In the genomic region with DNA sequence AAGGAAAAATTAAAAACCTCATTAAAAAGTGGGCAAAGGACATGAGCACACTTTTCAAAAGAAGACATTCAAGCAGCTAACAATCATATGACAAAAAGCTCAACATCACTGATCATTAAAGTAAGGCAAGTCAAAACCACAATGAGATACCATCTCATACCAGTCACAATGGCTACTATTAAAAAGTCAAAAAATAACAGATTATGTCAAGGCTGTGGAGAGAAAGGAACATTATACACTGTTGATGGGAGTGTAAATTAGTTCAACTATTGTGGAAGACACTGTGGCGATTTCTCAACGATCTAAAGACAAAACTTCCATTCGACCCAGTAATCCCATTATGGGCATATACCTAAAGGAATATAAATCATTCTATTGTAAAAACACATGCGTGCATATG, we compare ENCODE assay signal across 28 cellular contexts.
"Had no signal": no experiment of that assay in that cellular context is flagged by ENCODE, and none has a peak within 500 bp of the region (broad histone marks: within the 10 kb centered on the region; RNA-seq: fewer than 3 reads in every experiment).

No MANE protein-coding gene starts in this region.

- H3K36me3 ChIP-seq: stomach, suprapubic skin, thoracic aorta, thyroid gland, tibial artery, tibial nerve, transverse colon, upper lobe of left lung, uterus, vagina had no signal

- DNase-seq: stimulated activated CD4-positive, alpha-beta T cell treated with anti-CD3 and anti-CD28 coated beads, Interleukin-2, amount 100 ng/mL, for 48 hours; stimulated activated CD4-positive, alpha-beta T cell treated with anti-CD3 and anti-CD28 coated beads, Interleukin-4, amount 100 ng/mL, for 1 hour; stimulated activated CD4-positive, alpha-beta T cell treated with anti-CD3 and anti-CD28 coated beads, Interleukin-4, amount 100 ng/mL, for 24 hours; stimulated activated CD4-positive, alpha-beta T cell treated with anti-CD3 and anti-CD28 coated beads, Interleukin-4, amount 100 ng/mL, for 4 hours; stimulated activated CD8-positive, alpha-beta memory T cell treated with anti-CD3 and anti-CD28 coated beads, Interleukin-4, amount 100 ng/mL, for 48 hours; stimulated activated naive B cell treated with anti-CD40 and anti-IgM and Interleukin-4, amounts not matched to agents 10 μg/mL and 1 μg/mL and 100 μg/mL, for 72 hours; stimulated activated naive CD4-positive, alpha-beta T cell; stimulated activated naive CD4-positive, alpha-beta T cell treated with Interleukin-2 at 50 U/mL for 16 hours; stimulated activated naive CD8-positive, alpha-beta T cell treated with anti-CD3 and anti-CD28 coated beads, Interleukin-15, amount 100 ng/mL, for 72 hours; stimulated activated naive CD8-positive, alpha-beta T cell treated with anti-CD3 and anti-CD28 coated beads, Interleukin-15, Interleukin-2, amounts not matched to agents 100 U/mL and 50 U/mL, for 24 hours; stomach; substantia nigra; testis; thyroid gland; tibial artery; transverse colon; trophoblast cell; upper lobe of left lung; uterus had no signal

- ATAC-seq: stimulated activated effector memory CD8-positive, alpha-beta T cell treated with anti-CD3 and anti-CD28 coated beads, Interleukin-12 subunit alpha, Interleukin-12 subunit beta, amount 100 ng/mL, for 72 hours; stimulated activated memory B cell treated with anti-CD40 and anti-IgM and Interleukin-4, amounts not matched to agents 10 μg/mL and 1 μg/mL and 100 μg/mL, for 72 hours; stimulated activated naive B cell treated with anti-CD40 and anti-IgM and Interleukin-4, amounts not matched to agents 10 μg/mL and 1 μg/mL and 100 μg/mL, for 72 hours; stimulated activated naive CD8-positive, alpha-beta T cell treated with anti-CD3 and anti-CD28 coated beads, Interleukin-15, amount 100 ng/mL, for 72 hours; stimulated activated naive CD8-positive, alpha-beta T cell treated with anti-CD3 and anti-CD28 coated beads, Interleukin-15, Interleukin-2, amounts not matched to agents 100 U/mL and 50 U/mL, for 24 hours had no signal

- H3K27me3 ChIP-seq: stomach, suprapubic skin, testis, thyroid gland, tibial artery, tibial nerve, transverse colon, upper lobe of left lung, uterus, vagina had no signal

- FAIRE-seq: urothelium cell line had no signal

- H3K36me3 Mint-ChIP-seq: stimulated activated effector memory CD8-positive, alpha-beta T cell treated with anti-CD3 and anti-CD28 coated beads, Interleukin-12 subunit alpha, Interleukin-12 subunit beta, amount 100 ng/mL, for 72 hours; type B pancreatic cell had no signal

- H3K4me1 Mint-ChIP-seq: stimulated activated effector memory CD8-positive, alpha-beta T cell treated with anti-CD3 and anti-CD28 coated beads, Interleukin-12 subunit alpha, Interleukin-12 subunit beta, amount 100 ng/mL, for 72 hours; stimulated activated memory B cell treated with anti-CD40 and anti-IgM and Interleukin-4, amounts not matched to agents 10 μg/mL and 1 μg/mL and 100 μg/mL, for 72 hours; stimulated activated naive B cell treated with anti-CD40 and anti-IgM and Interleukin-4, amounts not matched to agents 10 μg/mL and 1 μg/mL and 100 μg/mL, for 72 hours; stimulated activated naive CD8-positive, alpha-beta T cell treated with anti-CD3 and anti-CD28 coated beads, Interleukin-15, amount 100 ng/mL, for 72 hours had no signal

- H3K4me3 Mint-ChIP-seq: stimulated activated effector memory CD8-positive, alpha-beta T cell treated with anti-CD3 and anti-CD28 coated beads, Interleukin-12 subunit alpha, Interleukin-12 subunit beta, amount 100 ng/mL, for 72 hours; stimulated activated memory B cell treated with anti-CD40 and anti-IgM and Interleukin-4, amounts not matched to agents 10 μg/mL and 1 μg/mL and 100 μg/mL, for 72 hours; stimulated activated naive B cell treated with anti-CD40 and anti-IgM and Interleukin-4, amounts not matched to agents 10 μg/mL and 1 μg/mL and 100 μg/mL, for 72 hours; stimulated activated naive CD8-positive, alpha-beta T cell treated with anti-CD3 and anti-CD28 coated beads, Interleukin-15, amount 100 ng/mL, for 72 hours; stimulated activated naive CD8-positive, alpha-beta T cell treated with anti-CD3 and anti-CD28 coated beads, Interleukin-15, Interleukin-2, amounts not matched to agents 100 ng/mL and 50 ng/mL, for 24 hours; type B pancreatic cell had no signal

- H3K27ac ChIP-seq: stomach, suprapubic skin, testis, thoracic aorta, thyroid gland, tibial artery, tibial nerve, transverse colon, upper lobe of left lung, uterus, vagina had no signal

- H3K9me3 Mint-ChIP-seq: type B pancreatic cell had no signal

- H3K27me3 Mint-ChIP-seq: stimulated activated naive B cell treated with anti-CD40 and anti-IgM and Interleukin-4, amounts not matched to agents 10 μg/mL and 1 μg/mL and 100 μg/mL, for 72 hours; stimulated activated naive CD8-positive, alpha-beta T cell treated with anti-CD3 and anti-CD28 coated beads, Interleukin-15, amount 100 ng/mL, for 72 hours; stimulated activated naive CD8-positive, alpha-beta T cell treated with anti-CD3 and anti-CD28 coated beads, Interleukin-15, Interleukin-2, amounts not matched to agents 100 ng/mL and 50 ng/mL, for 24 hours; type B pancreatic cell had no signal

- H3K4me3 ChIP-seq: stomach, suprapubic skin, testis, thoracic aorta, thyroid gland, tibial artery, tibial nerve, transverse colon, upper lobe of left lung, uterus, vagina had no signal

- H3K4me1 ChIP-seq: stomach, suprapubic skin, testis, thyroid gland, tibial artery, tibial nerve, transverse colon, upper lobe of left lung, uterus, vagina had no signal

- H3K27ac Mint-ChIP-seq: stimulated activated effector memory CD8-positive, alpha-beta T cell treated with anti-CD3 and anti-CD28 coated beads, Interleukin-12 subunit alpha, Interleukin-12 subunit beta, amount 100 ng/mL, for 72 hours; stimulated activated memory B cell treated with anti-CD40 and anti-IgM and Interleukin-4, amounts not matched to agents 10 μg/mL and 1 μg/mL and 100 μg/mL, for 72 hours; stimulated activated naive B cell treated with anti-CD40 and anti-IgM and Interleukin-4, amounts not matched to agents 10 μg/mL and 1 μg/mL and 100 μg/mL, for 72 hours; stimulated activated naive CD8-positive, alpha-beta T cell treated with anti-CD3 and anti-CD28 coated beads, Interleukin-15, amount 100 ng/mL, for 72 hours; stimulated activated naive CD8-positive, alpha-beta T cell treated with anti-CD3 and anti-CD28 coated beads, Interleukin-15, Interleukin-2, amounts not matched to agents 100 ng/mL and 50 ng/mL, for 24 hours; type B pancreatic cell had no signal

- H3K9me3 ChIP-seq: suprapubic skin, testis, thoracic aorta, thyroid gland, uterus, vagina had no signal
